In genomic region chr13:78241278-78241919, GRCh38 we compare ENCODE assay signal across 8 cellular contexts.
A peak's percentile ranks its signal among the peaks of the same experiment; 100 is the strongest.
DNase-seq lines count a peak whose midpoint lies in the region; ATAC-seq, FAIRE-seq and TF ChIP-seq lines count a peak whose summit lies in the region.

No MANE protein-coding gene starts in this region.

- TF ChIP-seq CTCF in 22Rv1 (IDR thresholded peaks at IDR 0.05) (peak; percentile 86), choroid plexus epithelial cell (conservative IDR thresholded peaks at IDR 0.05; ENCODE audit: low read depth, low read length) (peak; percentile 85), mesothelial cell of epicardium (IDR thresholded peaks at IDR 0.05; ENCODE audit: unreplicated experiment) (peak; percentile 62)

- H3K9me3 Mint-ChIP-seq in mesothelial cell of epicardium, result no peaks in the 10 kb centered on the region

- H3K4me1 Mint-ChIP-seq in mesothelial cell of epicardium, result no peaks in the 10 kb centered on the region

- H3K4me3 ChIP-seq in choroid plexus epithelial cell (ENCODE audit: low read depth, low read length), result no peak overlapping the region

- no peak overlapping the region for H3K27ac Mint-ChIP-seq in mesothelial cell of epicardium

- peak; percentile 36 for FAIRE-seq in G401.6 (lab: Jason Lieb, UNC)

- no peak overlapping the region for H3K4me3 Mint-ChIP-seq in mesothelial cell of epicardium

- no peak overlapping the region for H3K27ac ChIP-seq in 22Rv1

- DNase-seq in NOMO-1 treated with dmso at 0.1 percent for 144 hours (lab: John Stamatoyannopoulos, UW; ENCODE audit: unreplicated experiment) (peak; percentile 44), choroid plexus epithelial cell (ENCODE audit: low read depth) (peak; percentile 63), mesothelial cell of epicardium (ENCODE audit: low spot score in 2 of 2, unreplicated experiment in 2 of 2) (peak; percentile 22 to 42), OCI-M2 (lab: John Stamatoyannopoulos, UW; ENCODE audit: unreplicated experiment) (no peak)

- peak; percentile 62 for ATAC-seq in HG03439 (IDR thresholded peaks at IDR 0.05; ENCODE audit: unreplicated experiment)
- ATAC-seq in GM18517 (IDR thresholded peaks at IDR 0.05; ENCODE audit: unreplicated experiment), result no peak

- H3K27me3 Mint-ChIP-seq in mesothelial cell of epicardium (ENCODE audit: low read depth), result peaks cover 26% of the 10 kb centered on the region

- H3K36me3 Mint-ChIP-seq in mesothelial cell of epicardium, result no peaks in the 10 kb centered on the region
